ENCODE assay signal across 10 cellular contexts in the genomic region with DNA sequence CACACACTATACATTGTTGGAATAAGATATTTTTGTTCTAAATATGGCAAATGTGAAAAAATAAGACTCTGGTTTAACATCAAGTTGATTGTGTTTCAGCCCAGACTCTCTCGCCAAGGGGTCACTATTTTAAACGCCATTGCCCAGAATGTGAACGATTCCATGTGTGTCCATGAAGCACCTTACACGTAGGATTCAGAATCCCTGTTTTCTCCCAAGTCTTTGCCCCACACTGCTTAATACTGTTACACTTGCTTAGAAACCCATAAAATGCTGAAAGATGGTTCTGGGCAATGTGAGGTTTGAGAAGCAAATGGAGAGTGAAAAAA. TPM values are rescaled to one million over a fixed set of nuclear protein-coding genes. Genes with fewer than 3 reads are reported as not detected.
A peak's percentile ranks its signal among the peaks of the same experiment; 100 is the strongest.
DNase-seq lines count a peak whose midpoint lies in the region; ATAC-seq and TF ChIP-seq lines count a peak whose summit lies in the region.
"Had no signal": no experiment of that assay in that cellular context is flagged by ENCODE, and none has a peak within 500 bp of the region (broad histone marks: within the 10 kb centered on the region; RNA-seq: fewer than 3 reads in every experiment).

No MANE protein-coding gene starts in this region.

- H3K9ac ChIP-seq in liver (ENCODE audit: low read depth in 1 of 2, low read length in 2 of 2) = peak overlapping the region in 1 of 2 donors; percentile 60

- in situ Hi-C loops in astrocyte of the cerebellum (cut with HindIII; ENCODE audit: low sequenced_read_pairs) = no loop called here

- no peak for DNase-seq in activated CD4-positive, alpha-beta T cell treated with anti-CD3 and anti-CD28 coated beads, Interleukin-2, amount 10 ng/mL, durations not matched to agents 24 days and 14 days
- DNase-seq in activated CD4-positive, alpha-beta T cell treated with anti-CD3 and anti-CD28 coated beads for 48 hours = no peak
- DNase-seq in astrocyte of the cerebellum (ENCODE audit: low read depth) = no peak
- DNase-seq in stimulated activated naive B cell treated with anti-CD40 and anti-IgM and Interleukin-4, amounts not matched to agents 10 μg/mL and 1 μg/mL and 100 μg/mL, for 72 hours = no peak
- DNase-seq in T-helper 9 cell = no peak
- DNase-seq in middle frontal gyrus (ENCODE audit: extremely low spot score, low spot score) = no peak
- DNase-seq: AML-193 had no signal

- intact Hi-C loops in activated CD4-positive, alpha-beta T cell treated with anti-CD3 and anti-CD28 coated beads, Interleukin-2, amount 10 ng/mL, durations not matched to agents 24 days and 14 days (cut with micrococcal nuclease) = loop anchor here (10.0 kb wide), 1 partner anchor 616 kb away; no protein-coding TSS in a partner anchor

- H3K27me3 Mint-ChIP-seq in activated CD4-positive, alpha-beta T cell treated with anti-CD3 and anti-CD28 coated beads, Interleukin-2, amount 10 ng/mL, durations not matched to agents 24 days and 14 days = no peaks in the 10 kb centered on the region
- H3K27me3 Mint-ChIP-seq in stimulated activated naive B cell treated with anti-CD40 and anti-IgM and Interleukin-4, amounts not matched to agents 10 μg/mL and 1 μg/mL and 100 μg/mL, for 72 hours = peaks cover 0 to 14% of the 10 kb centered on the region in 2 donors

- no peaks in the 10 kb centered on the region for H3K9me3 Mint-ChIP-seq in activated CD4-positive, alpha-beta T cell treated with anti-CD3 and anti-CD28 coated beads, Interleukin-2, amount 10 ng/mL, durations not matched to agents 24 days and 14 days
- peaks cover 0 to 2% of the 10 kb centered on the region in 2 donors for H3K9me3 Mint-ChIP-seq in stimulated activated naive B cell treated with anti-CD40 and anti-IgM and Interleukin-4, amounts not matched to agents 10 μg/mL and 1 μg/mL and 100 μg/mL, for 72 hours

- H3K4me3 ChIP-seq in astrocyte of the cerebellum (ENCODE audit: low read depth, low read length) = peak overlapping the region; percentile 53
- H3K4me3 ChIP-seq in liver (ENCODE audit: low read depth in 1 of 3, low read length in 3 of 3) = peak overlapping the region; percentile 16 to 74 (median 50)

- TF ChIP-seq RAD21 in liver (IDR thresholded peaks at IDR 0.05) = no peak

- H3K4me1 Mint-ChIP-seq in activated CD4-positive, alpha-beta T cell treated with anti-CD3 and anti-CD28 coated beads, Interleukin-2, amount 10 ng/mL, durations not matched to agents 24 days and 14 days = peaks cover 62% of the 10 kb centered on the region
- peaks cover 33 to 66% of the 10 kb centered on the region in 2 donors for H3K4me1 Mint-ChIP-seq in stimulated activated naive B cell treated with anti-CD40 and anti-IgM and Interleukin-4, amounts not matched to agents 10 μg/mL and 1 μg/mL and 100 μg/mL, for 72 hours

- no peaks in the 10 kb centered on the region for H3K9me3 ChIP-seq in liver (ENCODE audit: control insufficient read depth in 4 of 4, low read length in 3 of 4)

- peaks cover 0 to 8% (median 2%) of the 10 kb centered on the region in 4 donors for H3K36me3 ChIP-seq in liver (ENCODE audit: control insufficient read depth in 4 of 4, insufficient read depth in 3 of 4, low read depth in 1 of 4, low read length in 3 of 4)

- peak overlapping the region; percentile 57 for H3K27ac Mint-ChIP-seq in activated CD4-positive, alpha-beta T cell treated with anti-CD3 and anti-CD28 coated beads, Interleukin-2, amount 10 ng/mL, durations not matched to agents 24 days and 14 days
- no peak overlapping the region for H3K27ac Mint-ChIP-seq in stimulated activated naive B cell treated with anti-CD40 and anti-IgM and Interleukin-4, amounts not matched to agents 10 μg/mL and 1 μg/mL and 100 μg/mL, for 72 hours

- no peak for TF ChIP-seq CTCF in astrocyte of the cerebellum (IDR thresholded peaks at IDR 0.05; ENCODE audit: low read depth, low read length, missing control alignments)
- no peak for TF ChIP-seq CTCF in liver (IDR thresholded peaks at IDR 0.05; ENCODE audit: low read depth, low read length, missing input control)

- peak overlapping the region; percentile 55 to 71 for H3K27ac ChIP-seq in liver (ENCODE audit: low read depth in 1 of 2, low read length in 2 of 2)
- H3K27ac ChIP-seq: HL-60 had no signal

- ATAC-seq in stimulated activated naive B cell treated with anti-CD40 and anti-IgM and Interleukin-4, amounts not matched to agents 10 μg/mL and 1 μg/mL and 100 μg/mL, for 72 hours (replicated peaks) = no peak
- ATAC-seq in HG03439 (IDR thresholded peaks at IDR 0.05; ENCODE audit: unreplicated experiment) = no peak

- H3K4me3 Mint-ChIP-seq in activated CD4-positive, alpha-beta T cell treated with anti-CD3 and anti-CD28 coated beads, Interleukin-2, amount 10 ng/mL, durations not matched to agents 24 days and 14 days = peak overlapping the region; percentile 82
- H3K4me3 Mint-ChIP-seq in stimulated activated naive B cell treated with anti-CD40 and anti-IgM and Interleukin-4, amounts not matched to agents 10 μg/mL and 1 μg/mL and 100 μg/mL, for 72 hours = peak overlapping the region; percentile 82 to 83

- peaks cover 48% of the 10 kb centered on the region for H3K36me3 Mint-ChIP-seq in activated CD4-positive, alpha-beta T cell treated with anti-CD3 and anti-CD28 coated beads, Interleukin-2, amount 10 ng/mL, durations not matched to agents 24 days and 14 days (ENCODE audit: low read depth)
- H3K36me3 Mint-ChIP-seq in stimulated activated naive B cell treated with anti-CD40 and anti-IgM and Interleukin-4, amounts not matched to agents 10 μg/mL and 1 μg/mL and 100 μg/mL, for 72 hours = peaks cover 34 to 43% of the 10 kb centered on the region in 2 donors

- WGBS in liver = 48% methylated on average over 4 of the region's 4 CpGs

- H3K27me3 ChIP-seq in liver (ENCODE audit: control insufficient read depth in 4 of 4, insufficient read depth in 4 of 4, low read length in 3 of 4) = no peaks in the 10 kb centered on the region

- H3K4me1 ChIP-seq in liver (ENCODE audit: control insufficient read depth in 4 of 4, insufficient read depth in 4 of 4, low read length in 3 of 4) = peaks cover 4 to 54% (median 39%) of the 10 kb centered on the region in 4 donors

TF ChIP-seq in liver, 16 proteins besides CTCF, POLR2A, EP300 and RAD21:
- TF ChIP-seq HNF4A (conservative IDR thresholded peaks at IDR 0.05) = no peak
- no peak for TF ChIP-seq YY1 (IDR thresholded peaks at IDR 0.05)
- TF ChIP-seq, protein P1, sequence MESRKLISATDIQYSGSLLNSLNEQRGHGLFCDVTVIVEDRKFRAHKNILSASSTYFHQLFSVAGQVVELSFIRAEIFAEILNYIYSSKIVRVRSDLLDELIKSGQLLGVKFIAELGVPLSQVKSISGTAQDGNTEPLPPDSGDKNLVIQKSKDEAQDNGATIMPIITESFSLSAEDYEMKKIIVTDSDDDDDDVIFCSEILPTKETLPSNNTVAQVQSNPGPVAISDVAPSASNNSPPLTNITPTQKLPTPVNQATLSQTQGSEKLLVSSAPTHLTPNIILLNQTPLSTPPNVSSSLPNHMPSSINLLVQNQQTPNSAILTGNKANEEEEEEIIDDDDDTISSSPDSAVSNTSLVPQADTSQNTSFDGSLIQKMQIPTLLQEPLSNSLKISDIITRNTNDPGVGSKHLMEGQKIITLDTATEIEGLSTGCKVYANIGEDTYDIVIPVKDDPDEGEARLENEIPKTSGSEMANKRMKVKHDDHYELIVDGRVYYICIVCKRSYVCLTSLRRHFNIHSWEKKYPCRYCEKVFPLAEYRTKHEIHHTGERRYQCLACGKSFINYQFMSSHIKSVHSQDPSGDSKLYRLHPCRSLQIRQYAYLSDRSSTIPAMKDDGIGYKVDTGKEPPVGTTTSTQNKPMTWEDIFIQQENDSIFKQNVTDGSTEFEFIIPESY (IDR thresholded peaks at IDR 0.05) = no peak
- TF ChIP-seq SP1 (IDR thresholded peaks at IDR 0.05) = no peak
- no peak for TF ChIP-seq GABPA (IDR thresholded peaks at IDR 0.05 in 1 of 2, conservative IDR thresholded peaks at IDR 0.05 in 1 of 2)
- TF ChIP-seq HNF4G (IDR thresholded peaks at IDR 0.05) = no peak
- TF ChIP-seq REST (IDR thresholded peaks at IDR 0.05) = no peak
- no peak for TF ChIP-seq FOXA1 (IDR thresholded peaks at IDR 0.05)
- no peak for TF ChIP-seq JUND (IDR thresholded peaks at IDR 0.05)
- no peak for TF ChIP-seq EGR1 (IDR thresholded peaks at IDR 0.05; ENCODE audit: low read depth in 2 of 2)
- no peak for TF ChIP-seq NR2F2 (IDR thresholded peaks at IDR 0.05)

RNA-seq across cellular contexts. Expression of gene HS3ST3B1, which starts 7.7 kb away (rescaled TPM):
- 19.6 and 20.8 TPM in 2 replicates for total RNA-seq in activated CD4-positive, alpha-beta T cell treated with anti-CD3 and anti-CD28 coated beads, Interleukin-2, amount 10 ng/mL, durations not matched to agents 24 days and 14 days
- total RNA-seq in liver = 10 to 100 TPM; 26.9 to 33.5 TPM
- polyA plus RNA-seq in liver = 10 to 100 TPM; 11.9 to 17.8 TPM
